In the genomic region with DNA sequence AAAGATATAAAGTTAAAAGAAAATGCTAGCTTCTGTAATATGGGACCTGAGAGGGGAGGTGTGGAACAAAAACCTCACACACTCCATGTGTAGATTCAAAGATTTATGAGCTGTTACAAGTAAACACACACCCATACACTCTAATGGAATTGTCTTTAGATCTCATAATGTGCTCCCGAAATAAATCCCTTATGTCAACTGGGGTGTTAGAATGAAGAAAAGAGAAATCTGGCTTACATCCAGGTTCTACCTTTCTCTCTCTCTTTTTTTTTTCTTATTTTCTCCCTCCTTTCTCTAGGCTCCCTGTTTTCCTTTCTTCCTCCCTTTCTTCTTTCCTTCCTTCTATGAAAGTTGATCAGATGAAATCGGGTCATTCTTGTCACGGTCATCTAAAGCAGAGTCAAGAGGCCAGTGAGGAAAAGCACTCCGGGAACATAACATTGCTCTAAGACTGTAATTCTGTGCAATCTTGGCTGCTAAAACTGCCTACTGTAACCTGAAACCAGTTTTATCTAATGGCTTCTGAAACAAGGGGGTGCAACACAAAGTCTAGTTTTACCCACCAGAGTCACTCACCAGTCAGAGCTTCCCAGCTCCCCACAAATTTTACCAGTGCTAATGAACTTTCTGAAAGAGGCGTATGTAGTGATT, we compare ENCODE assay signal across 12 cellular contexts.
DNase-seq lines count a peak whose midpoint lies in the region; TF ChIP-seq lines count a peak whose summit lies in the region.
"Had no signal": no experiment of that assay in that cellular context is flagged by ENCODE, and none has a peak within 500 bp of the region (broad histone marks: within the 10 kb centered on the region; RNA-seq: fewer than 3 reads in every experiment).

No MANE protein-coding gene starts in this region.

- POLR2A ChIA-PET in A673 (lab: Charles Lee; ENCODE audit: low non-redundant PET), result no interaction called here

- intact Hi-C loops in A673 (cut with micrococcal nuclease; ENCODE audit: unreplicated experiment), result no loop called here

- H3K4me3 ChIP-seq in ACC112 (ENCODE audit: low read depth, low read length) (peak overlapping the region; percentile 54), foreskin fibroblast (ENCODE audit: low read depth in 1 of 2, low read length in 2 of 2) (no peak overlapping the region), A673 (ENCODE audit: low read depth, low read length, poor library complexity, severe bottlenecking) (no peak overlapping the region), BE2C (ENCODE audit: low read depth, low read length) (no peak overlapping the region)
- H3K4me3 ChIP-seq: esophagus squamous epithelium, tibial nerve had no signal

- TF ChIP-seq RAD21 in Ishikawa (IDR thresholded peaks at IDR 0.05; ENCODE audit: low read depth), result no peak

- TF ChIP-seq CTCF in foreskin fibroblast (IDR thresholded peaks at IDR 0.05; ENCODE audit: low read depth, low read length) (no peak), A673 (conservative IDR thresholded peaks at IDR 0.05; ENCODE audit: low read depth, low read length) (no peak), BE2C (IDR thresholded peaks at IDR 0.05; ENCODE audit: low read depth, low read length) (no peak)

- CTCF ChIA-PET in A673 (lab: Charles Lee), result interaction anchor here (0.6 kb wide), 1 partner anchor 10 kb away, joined by 3 read pairs; no protein-coding TSS in a partner anchor

- no TSS peak for BruUV-seq in A673 (replicated peaks; lab: Mats Ljungman, UMichigan)

- peak overlapping the region; percentile 19 for H2AFZ ChIP-seq in ACC112 (ENCODE audit: low read length, unreplicated experiment)

- H3K36me3 ChIP-seq in ACC112 (ENCODE audit: insufficient read depth, low read length), result no peaks in the 10 kb centered on the region
- no peaks in the 10 kb centered on the region for H3K36me3 ChIP-seq in A673 (ENCODE audit: insufficient read depth, low read length, poor library complexity, severe bottlenecking)
- H3K36me3 ChIP-seq in BE2C, result no peaks in the 10 kb centered on the region
- H3K36me3 ChIP-seq: esophagus squamous epithelium, tibial nerve had no signal

- H3K79me2 ChIP-seq in ACC112 (ENCODE audit: control insufficient read depth, insufficient read depth, low read length, unreplicated experiment), result no peaks in the 10 kb centered on the region

- H3K27me3 ChIP-seq in ACC112 (ENCODE audit: insufficient read depth, low read length) (no peaks in the 10 kb centered on the region), A673 (replicated peaks; ENCODE audit: insufficient read depth, low read depth, low read length, poor library complexity) (no peaks in the 10 kb centered on the region), BE2C (no peaks in the 10 kb centered on the region)
- H3K27me3 ChIP-seq: esophagus squamous epithelium, tibial nerve had no signal

- H3K27ac ChIP-seq in ACC112 (ENCODE audit: low read depth, low read length) (peak overlapping the region; percentile 68), A673 (ENCODE audit: low read depth, low read length, poor library complexity, severe bottlenecking) (no peak overlapping the region)
- H3K27ac ChIP-seq: esophagus squamous epithelium, tibial nerve had no signal

- peaks cover 68% of the 10 kb centered on the region for H3K4me1 ChIP-seq in ACC112 (ENCODE audit: control insufficient read depth, insufficient read depth, low read length, unreplicated experiment)
- peaks cover 8% of the 10 kb centered on the region for H3K4me1 ChIP-seq in A673 (ENCODE audit: insufficient read depth, low read length, poor library complexity, severe bottlenecking)
- no peaks in the 10 kb centered on the region for H3K4me1 ChIP-seq in BE2C
- H3K4me1 ChIP-seq: tibial nerve had no signal

- H3K9me3 ChIP-seq in A673 (ENCODE audit: low read depth, low read length, poor library complexity, severe bottlenecking) (no peaks in the 10 kb centered on the region), BE2C (no peaks in the 10 kb centered on the region)
- H3K9me3 ChIP-seq: esophagus squamous epithelium, tibial nerve had no signal

- DNase-seq in NCI-H774 (lab: John Stamatoyannopoulos, UW), result peak; percentile 17
- DNase-seq in foreskin fibroblast, result peak; percentile 18 to 51
- DNase-seq in stimulated activated CD4-positive, alpha-beta T cell treated with anti-CD3 and anti-CD28 coated beads, Interleukin-4, amount 100 ng/mL, for 24 hours, result no peak
- no peak for DNase-seq in A673 (ENCODE audit: low spot score)
- DNase-seq in BE2C, result no peak
- DNase-seq in NOMO-1 treated with dmso at 0.1 percent for 144 hours (lab: John Stamatoyannopoulos, UW; ENCODE audit: unreplicated experiment), result no peak
- DNase-seq: activated CD4-positive, alpha-beta T cell treated with anti-CD3 and anti-CD28 coated beads, Interleukin-2, amount 50 U/mL, for 4 hours; activated effector memory CD4-positive, alpha-beta T cell treated with anti-CD3 and anti-CD28 coated beads, Interleukin-2, amount 50 U/mL, for 16 hours; esophagus squamous epithelium had no signal

- TF ChIP-seq EP300 in Ishikawa (IDR thresholded peaks at IDR 0.05; ENCODE audit: borderline replicate concordance), result no peak

TF ChIP-seq in Ishikawa, 13 proteins besides CTCF, POLR2A, EP300 and RAD21:
- TF ChIP-seq TCF12 (IDR thresholded peaks at IDR 0.05; ENCODE audit: low read depth), result 0 out of 2 replicates have a peak, but pooled peaks have one; percentile 15
- peak; percentile 62 for TF ChIP-seq NFIC (IDR thresholded peaks at IDR 0.05)
- TF ChIP-seq, protein P1, sequence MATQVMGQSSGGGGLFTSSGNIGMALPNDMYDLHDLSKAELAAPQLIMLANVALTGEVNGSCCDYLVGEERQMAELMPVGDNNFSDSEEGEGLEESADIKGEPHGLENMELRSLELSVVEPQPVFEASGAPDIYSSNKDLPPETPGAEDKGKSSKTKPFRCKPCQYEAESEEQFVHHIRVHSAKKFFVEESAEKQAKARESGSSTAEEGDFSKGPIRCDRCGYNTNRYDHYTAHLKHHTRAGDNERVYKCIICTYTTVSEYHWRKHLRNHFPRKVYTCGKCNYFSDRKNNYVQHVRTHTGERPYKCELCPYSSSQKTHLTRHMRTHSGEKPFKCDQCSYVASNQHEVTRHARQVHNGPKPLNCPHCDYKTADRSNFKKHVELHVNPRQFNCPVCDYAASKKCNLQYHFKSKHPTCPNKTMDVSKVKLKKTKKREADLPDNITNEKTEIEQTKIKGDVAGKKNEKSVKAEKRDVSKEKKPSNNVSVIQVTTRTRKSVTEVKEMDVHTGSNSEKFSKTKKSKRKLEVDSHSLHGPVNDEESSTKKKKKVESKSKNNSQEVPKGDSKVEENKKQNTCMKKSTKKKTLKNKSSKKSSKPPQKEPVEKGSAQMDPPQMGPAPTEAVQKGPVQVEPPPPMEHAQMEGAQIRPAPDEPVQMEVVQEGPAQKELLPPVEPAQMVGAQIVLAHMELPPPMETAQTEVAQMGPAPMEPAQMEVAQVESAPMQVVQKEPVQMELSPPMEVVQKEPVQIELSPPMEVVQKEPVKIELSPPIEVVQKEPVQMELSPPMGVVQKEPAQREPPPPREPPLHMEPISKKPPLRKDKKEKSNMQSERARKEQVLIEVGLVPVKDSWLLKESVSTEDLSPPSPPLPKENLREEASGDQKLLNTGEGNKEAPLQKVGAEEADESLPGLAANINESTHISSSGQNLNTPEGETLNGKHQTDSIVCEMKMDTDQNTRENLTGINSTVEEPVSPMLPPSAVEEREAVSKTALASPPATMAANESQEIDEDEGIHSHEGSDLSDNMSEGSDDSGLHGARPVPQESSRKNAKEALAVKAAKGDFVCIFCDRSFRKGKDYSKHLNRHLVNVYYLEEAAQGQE (IDR thresholded peaks at IDR 0.05; ENCODE audit: low read depth), result no peak
- TF ChIP-seq CEBPB (IDR thresholded peaks at IDR 0.05), result no peak

Comparison
In these comparisons a context has a peak if more than half of its experiments do, and no peak if none do; other contexts are left out.
1. DNase-seq: peak in NCI-H774 (single experiment) and foreskin fibroblast (2 of 2); none in stimulated activated CD4-positive, alpha-beta T cell treated with anti-CD3 and anti-CD28 coated beads, Interleukin-4, amount 100 ng/mL, for 24 hours (single experiment), A673 (single experiment), BE2C (single experiment) and NOMO-1 treated with dmso at 0.1 percent for 144 hours (single experiment).